ENCODE assay signal across 20 cellular contexts in genomic region chr1:66239834-66240233, GRCh38.
A peak's percentile ranks its signal among the peaks of the same experiment; 100 is the strongest.
DNase-seq lines count a peak whose midpoint lies in the region; ATAC-seq and TF ChIP-seq lines count a peak whose summit lies in the region.
"Had no signal": no experiment of that assay in that cellular context is flagged by ENCODE, and none has a peak within 500 bp of the region (broad histone marks: within the 10 kb centered on the region; RNA-seq: fewer than 3 reads in every experiment).

No MANE protein-coding gene starts in this region.

- peaks cover 23% of the 10 kb centered on the region for H3K4me1 ChIP-seq in MM.1S (ENCODE audit: low read length)
- H3K4me1 ChIP-seq in endodermal cell (ENCODE audit: control insufficient read depth, insufficient read depth, low read length), result no peaks in the 10 kb centered on the region
- H3K4me1 ChIP-seq in upper lobe of right lung, result no peaks in the 10 kb centered on the region
- H3K4me1 ChIP-seq: colonic mucosa had no signal

- H3K9ac ChIP-seq in MM.1S (ENCODE audit: low read length), result no peak overlapping the region
- H3K9ac ChIP-seq in endodermal cell (ENCODE audit: extremely low read depth, low read length, poor library complexity, severe bottlenecking), result no peak overlapping the region

- POLR2A ChIA-PET in activated CD8-positive, alpha-beta T cell treated with anti-CD3 and anti-CD28 coated beads for 36 hours (lab: Charles Lee), result interaction anchor here (0.7 to 1.0 kb wide), 2 partner anchors 269 to 283 kb away, joined by 3 read pairs; no protein-coding TSS in a partner anchor
- POLR2A ChIA-PET in activated CD8-positive, alpha-beta T cell treated with anti-CD3 and anti-CD28 coated beads, Interleukin-2, amount 10 ng/mL, durations not matched to agents 7 days and 5 days (lab: Charles Lee), result no interaction called here

- H3K4me3 Mint-ChIP-seq in activated CD8-positive, alpha-beta T cell treated with anti-CD3 and anti-CD28 coated beads for 36 hours, result no peak overlapping the region
- H3K4me3 Mint-ChIP-seq in activated CD8-positive, alpha-beta T cell treated with anti-CD3 and anti-CD28 coated beads, Interleukin-2, amount 10 ng/mL, durations not matched to agents 7 days and 5 days, result no peak overlapping the region
- no peak overlapping the region for H3K4me3 Mint-ChIP-seq in endodermal cell
- H3K4me3 Mint-ChIP-seq: CD8-positive, alpha-beta T cell; IgD-negative memory B cell; naive thymus-derived CD4-positive, alpha-beta T cell; stimulated activated naive B cell treated with anti-CD40 and anti-IgM and Interleukin-4, amounts not matched to agents 10 μg/mL and 1 μg/mL and 100 μg/mL, for 72 hours; T-helper 17 cell had no signal

- H3K27me3 ChIP-seq in MM.1S (replicated peaks; ENCODE audit: insufficient read depth, low read length) (no peaks in the 10 kb centered on the region), endodermal cell (ENCODE audit: control insufficient read depth, insufficient read depth, low read length, poor library complexity, severe bottlenecking) (no peaks in the 10 kb centered on the region), upper lobe of right lung (peaks cover 3% of the 10 kb centered on the region)
- H3K27me3 ChIP-seq: colonic mucosa had no signal

- no peaks in the 10 kb centered on the region for H3K9me3 ChIP-seq in MM.1S (replicated peaks; ENCODE audit: insufficient read depth, low read length)
- H3K9me3 ChIP-seq in endodermal cell (ENCODE audit: control insufficient read depth, low read length), result no peaks in the 10 kb centered on the region
- no peaks in the 10 kb centered on the region for H3K9me3 ChIP-seq in upper lobe of right lung
- H3K9me3 ChIP-seq: colonic mucosa, spleen had no signal

- H3K4me2 ChIP-seq in MM.1S (ENCODE audit: low read depth, low read length), result no peak overlapping the region

- H3K4me3 ChIP-seq in MM.1S (ENCODE audit: low read length) (no peak overlapping the region), endodermal cell (ENCODE audit: low read length) (no peak overlapping the region), upper lobe of right lung (no peak overlapping the region)
- H3K4me3 ChIP-seq: colonic mucosa, spleen had no signal

- in situ Hi-C loops in GM13976 (cut with MboI; ENCODE audit: low sequenced_read_pairs, unreplicated experiment), result loop anchor here (5.0 to 25.0 kb wide), 3 partner anchors 288 to 828 kb away; partner anchors contain the start of genes LEPR and LEPROT

- H4K20me1 ChIP-seq in MM.1S (ENCODE audit: insufficient read depth, low read length), result no peaks in the 10 kb centered on the region

- H3K79me2 ChIP-seq in MM.1S (ENCODE audit: low read length), result no peaks in the 10 kb centered on the region

- CTCF ChIA-PET in activated CD8-positive, alpha-beta T cell treated with anti-CD3 and anti-CD28 coated beads for 36 hours (lab: Charles Lee), result interaction anchor here (0.9 to 22.3 kb wide), 6 partner anchors 65 to 280 kb away, joined by 3 to 512 read pairs (median 32); no protein-coding TSS in a partner anchor
- CTCF ChIA-PET in activated CD8-positive, alpha-beta T cell treated with anti-CD3 and anti-CD28 coated beads, Interleukin-2, amount 10 ng/mL, durations not matched to agents 7 days and 5 days (lab: Charles Lee), result interaction anchor here (0.6 to 20.4 kb wide), 6 partner anchors 58 to 450 kb away, joined by 3 to 703 read pairs (median 54); no protein-coding TSS in a partner anchor

- no peaks in the 10 kb centered on the region for H3K9me2 ChIP-seq in MM.1S (replicated peaks; ENCODE audit: insufficient read depth, low read length)

- intact Hi-C loops in activated CD8-positive, alpha-beta T cell treated with anti-CD3 and anti-CD28 coated beads for 36 hours (cut with micrococcal nuclease), result loop anchor here (5.0 to 10.0 kb wide), 3 partner anchors 262 to 485 kb away; no protein-coding TSS in a partner anchor
- intact Hi-C loops in upper lobe of right lung (cut with DNase I), result no loop called here

- H3K4me1 Mint-ChIP-seq in activated CD8-positive, alpha-beta T cell treated with anti-CD3 and anti-CD28 coated beads for 36 hours (ENCODE audit: low read depth), result no peaks in the 10 kb centered on the region
- H3K4me1 Mint-ChIP-seq in activated CD8-positive, alpha-beta T cell treated with anti-CD3 and anti-CD28 coated beads, Interleukin-2, amount 10 ng/mL, durations not matched to agents 7 days and 5 days (ENCODE audit: low read depth), result no peaks in the 10 kb centered on the region
- H3K4me1 Mint-ChIP-seq in endodermal cell, result no peaks in the 10 kb centered on the region
- H3K4me1 Mint-ChIP-seq: IgD-negative memory B cell had no signal

- peaks cover 10% of the 10 kb centered on the region for H3K27me3 Mint-ChIP-seq in activated CD8-positive, alpha-beta T cell treated with anti-CD3 and anti-CD28 coated beads for 36 hours
- peaks cover 18% of the 10 kb centered on the region for H3K27me3 Mint-ChIP-seq in activated CD8-positive, alpha-beta T cell treated with anti-CD3 and anti-CD28 coated beads, Interleukin-2, amount 10 ng/mL, durations not matched to agents 7 days and 5 days (ENCODE audit: low read depth)
- H3K27me3 Mint-ChIP-seq in endodermal cell (ENCODE audit: insufficient read depth), result no peaks in the 10 kb centered on the region

- TF ChIP-seq CTCF in activated CD8-positive, alpha-beta T cell treated with anti-CD3 and anti-CD28 coated beads for 36 hours (IDR thresholded peaks at IDR 0.05), result peak; percentile 35
- TF ChIP-seq CTCF in MM.1S (IDR thresholded peaks at IDR 0.05; ENCODE audit: low read length) (peak; percentile 5; the same call in 1 of the 2 replicates), endodermal cell (conservative IDR thresholded peaks at IDR 0.05) (peak; percentile 57), GM13976 (IDR thresholded peaks at IDR 0.05; ENCODE audit: borderline replicate concordance, control extremely low read depth, extremely low read depth, insufficient read depth, missing control alignments) (no peak), upper lobe of right lung (IDR thresholded peaks at IDR 0.05) (no peak)

- H3K36me3 Mint-ChIP-seq in activated CD8-positive, alpha-beta T cell treated with anti-CD3 and anti-CD28 coated beads for 36 hours (ENCODE audit: low read depth), result no peaks in the 10 kb centered on the region
- H3K36me3 Mint-ChIP-seq in activated CD8-positive, alpha-beta T cell treated with anti-CD3 and anti-CD28 coated beads, Interleukin-2, amount 10 ng/mL, durations not matched to agents 7 days and 5 days (ENCODE audit: low read depth), result no peaks in the 10 kb centered on the region
- no peaks in the 10 kb centered on the region for H3K36me3 Mint-ChIP-seq in endodermal cell (ENCODE audit: low read depth)
- H3K36me3 Mint-ChIP-seq: CD8-positive, alpha-beta T cell; IgD-negative memory B cell; stimulated activated naive B cell treated with anti-CD40 and anti-IgM and Interleukin-4, amounts not matched to agents 10 μg/mL and 1 μg/mL and 100 μg/mL, for 72 hours had no signal

- H3K36me3 ChIP-seq in MM.1S (replicated peaks; ENCODE audit: insufficient read depth, low read length) (no peaks in the 10 kb centered on the region), endodermal cell (ENCODE audit: control insufficient read depth, insufficient read depth, low read length) (no peaks in the 10 kb centered on the region), upper lobe of right lung (no peaks in the 10 kb centered on the region)
- H3K36me3 ChIP-seq: colonic mucosa, spleen had no signal

- 82 to 90% methylated on average over 2 of the region's 2 CpGs for WGBS in endodermal cell (ENCODE audit: insufficient coverage in 1 of 2, insufficient read length in 1 of 2), 2 experiments

- peaks cover 4% of the 10 kb centered on the region; the same call in 1 of the 2 replicates for H3F3A ChIP-seq in MM.1S (ENCODE audit: insufficient read depth, low read length)

- H2AFZ ChIP-seq in MM.1S (ENCODE audit: low read length), result no peak overlapping the region

- ATAC-seq in activated CD8-positive, alpha-beta T cell treated with anti-CD3 and anti-CD28 coated beads for 36 hours, result no peak
- no peak for ATAC-seq in activated CD8-positive, alpha-beta T cell treated with anti-CD3 and anti-CD28 coated beads, Interleukin-2, amount 10 ng/mL, durations not matched to agents 7 days and 5 days
- ATAC-seq in GM18873 (IDR thresholded peaks at IDR 0.05; ENCODE audit: low FRiP score, unreplicated experiment) (no peak), upper lobe of right lung (no peak)
- ATAC-seq: activated CD4-positive, CD25-positive, alpha-beta regulatory T cell treated with anti-CD3 and anti-CD28 coated beads, Interleukin-2, amount 50 U/mL, for 24 hours; CD8-positive, alpha-beta T cell; left ventricle myocardium superior; naive thymus-derived CD4-positive, alpha-beta T cell; stimulated activated naive B cell treated with anti-CD40 and anti-IgM and Interleukin-4, amounts not matched to agents 10 μg/mL and 1 μg/mL and 100 μg/mL, for 72 hours; T-helper 17 cell had no signal

- no peak overlapping the region for H3K27ac Mint-ChIP-seq in activated CD8-positive, alpha-beta T cell treated with anti-CD3 and anti-CD28 coated beads for 36 hours
- no peak overlapping the region for H3K27ac Mint-ChIP-seq in activated CD8-positive, alpha-beta T cell treated with anti-CD3 and anti-CD28 coated beads, Interleukin-2, amount 10 ng/mL, durations not matched to agents 7 days and 5 days
- no peak overlapping the region for H3K27ac Mint-ChIP-seq in endodermal cell
- H3K27ac Mint-ChIP-seq: CD8-positive, alpha-beta T cell; IgD-negative memory B cell; naive thymus-derived CD4-positive, alpha-beta T cell; stimulated activated naive B cell treated with anti-CD40 and anti-IgM and Interleukin-4, amounts not matched to agents 10 μg/mL and 1 μg/mL and 100 μg/mL, for 72 hours; T-helper 17 cell had no signal

- no peaks in the 10 kb centered on the region for H3K9me3 Mint-ChIP-seq in activated CD8-positive, alpha-beta T cell treated with anti-CD3 and anti-CD28 coated beads for 36 hours
- H3K9me3 Mint-ChIP-seq in activated CD8-positive, alpha-beta T cell treated with anti-CD3 and anti-CD28 coated beads, Interleukin-2, amount 10 ng/mL, durations not matched to agents 7 days and 5 days (ENCODE audit: insufficient read depth), result no peaks in the 10 kb centered on the region
- H3K9me3 Mint-ChIP-seq in endodermal cell, result no peaks in the 10 kb centered on the region
- H3K9me3 Mint-ChIP-seq: CD8-positive, alpha-beta T cell; IgD-negative memory B cell; stimulated activated naive B cell treated with anti-CD40 and anti-IgM and Interleukin-4, amounts not matched to agents 10 μg/mL and 1 μg/mL and 100 μg/mL, for 72 hours had no signal

- DNase-seq in activated CD8-positive, alpha-beta T cell treated with anti-CD3 and anti-CD28 coated beads for 36 hours, result no peak
- no peak for DNase-seq in activated CD8-positive, alpha-beta T cell treated with anti-CD3 and anti-CD28 coated beads, Interleukin-2, amount 10 ng/mL, durations not matched to agents 7 days and 5 days
- no peak for DNase-seq in MM.1S
- peak; percentile 52 for DNase-seq in endodermal cell
- DNase-seq in GM13976 (ENCODE audit: low spot score), result no peak
- no peak for DNase-seq in islet precursor cell
- DNase-seq in upper lobe of right lung, result no peak
- DNase-seq: activated naive CD4-positive, alpha-beta T cell; CD8-positive, alpha-beta T cell; colonic mucosa; left ventricle myocardium superior; naive thymus-derived CD4-positive, alpha-beta T cell; NCI-H1105; posterior cingulate gyrus; spleen; stimulated activated naive B cell treated with anti-CD40 and anti-IgM and Interleukin-4, amounts not matched to agents 10 μg/mL and 1 μg/mL and 100 μg/mL, for 72 hours; T-helper 17 cell had no signal

- H3K27ac ChIP-seq in MM.1S (ENCODE audit: low read length) (no peak overlapping the region), endodermal cell (ENCODE audit: low read depth, low read length) (no peak overlapping the region), upper lobe of right lung (no peak overlapping the region)
- H3K27ac ChIP-seq: colonic mucosa, spleen had no signal

Comparison
In these comparisons a context has a peak if more than half of its experiments do, and no peak if none do; other contexts are left out.
1. CTCF ChIP-seq: peak in activated CD8-positive, alpha-beta T cell treated with anti-CD3 and anti-CD28 coated beads for 36 hours (single experiment), MM.1S (single experiment) and endodermal cell (single experiment); none in GM13976 (single experiment) and upper lobe of right lung (single experiment).